Comparison of ENCODE assay signal across 8 cellular contexts in genomic region chr12:122946690-122947271, GRCh38. TPM values are rescaled to one million over a fixed set of nuclear protein-coding genes. Genes with fewer than 3 reads are reported as not detected.
DNase-seq lines count a peak whose midpoint lies in the region; ATAC-seq and TF ChIP-seq lines count a peak whose summit lies in the region.

No MANE protein-coding gene starts in this region.

- H3K9ac ChIP-seq in mucosa of rectum (ENCODE audit: low read depth in 1 of 2, low read length in 2 of 2), result peak overlapping the region; percentile 17 to 60

- H3K36me3 ChIP-seq in mucosa of rectum (ENCODE audit: control insufficient read depth in 2 of 2, insufficient read depth in 2 of 2, low read length in 2 of 2), result no peaks in the 10 kb centered on the region

- DNase-seq in C1 segment of cervical spinal cord (lab: John Stamatoyannopoulos, UW), result peak in 8 of 14 donors; percentile 6 to 77 (median 16)
- peak; percentile 99 for DNase-seq in M059J (ENCODE audit: low read depth)
- DNase-seq in activated CD4-positive, alpha-beta T cell treated with anti-CD3 and anti-CD28 coated beads, Interleukin-2, amount 50 U/mL, for 1 hour, result peak; percentile 41
- peak; percentile 88 for DNase-seq in coronary artery (ENCODE audit: low spot score)
- DNase-seq in stimulated activated CD8-positive, alpha-beta memory T cell treated with anti-CD3 and anti-CD28 coated beads, Interleukin-7, amount 100 ng/mL, for 48 hours (ENCODE audit: extremely low read depth in 1 of 2, low read depth in 1 of 2), result peak; percentile 83 to 92

- no peak for TF ChIP-seq CTCF in coronary artery (IDR thresholded peaks at IDR 0.05)

- H3K27me3 ChIP-seq in mucosa of rectum (ENCODE audit: control insufficient read depth in 2 of 2, insufficient read depth in 2 of 2, low read length in 2 of 2), result no peaks in the 10 kb centered on the region

- peak overlapping the region; percentile 63 to 80 for H3K27ac ChIP-seq in coronary artery
- H3K27ac ChIP-seq in mucosa of rectum (ENCODE audit: low read depth in 2 of 2, low read length in 2 of 2), result peak overlapping the region; percentile 75 to 82

- H3K4me3 ChIP-seq in coronary artery, result no peak overlapping the region
- H3K4me3 ChIP-seq in mucosa of rectum (ENCODE audit: low read length in 2 of 2), result no peak overlapping the region

- ATAC-seq in GM21515 (IDR thresholded peaks at IDR 0.05; ENCODE audit: unreplicated experiment), result peak; percentile 52
- ATAC-seq in HG02973 (IDR thresholded peaks at IDR 0.05; ENCODE audit: unreplicated experiment), result no peak

- no peaks in the 10 kb centered on the region for H3K9me3 ChIP-seq in mucosa of rectum (ENCODE audit: control insufficient read depth in 2 of 2, low read length in 2 of 2)

- peaks cover 34 to 46% of the 10 kb centered on the region in 2 donors for H3K4me1 ChIP-seq in mucosa of rectum (ENCODE audit: control insufficient read depth in 2 of 2, insufficient read depth in 2 of 2, low read length in 2 of 2)

RNA-seq across cellular contexts. Expression of gene ABCB9, which starts 19.5 kb away (rescaled TPM):
- total RNA-seq in M059J (2014; rRNA removed; shearing (Covaris generic)), result 5.8 and 9.6 TPM in 2 replicates

RNA-seq across cellular contexts. Expression of gene OGFOD2, which starts 28.3 kb away (rescaled TPM):
- 13.0 and 17.2 TPM in 2 replicates for total RNA-seq in M059J (2014; rRNA removed; shearing (Covaris generic))

RNA-seq across cellular contexts. Expression of gene ARL6IP4, which starts 33.7 kb away (rescaled TPM):
- total RNA-seq in M059J (2014; rRNA removed; shearing (Covaris generic)), result 99.5 and 197 TPM in 2 replicates

RNA-seq across cellular contexts. Expression of gene VPS37B, which starts 50.9 kb away (rescaled TPM):
- total RNA-seq in M059J (2014; rRNA removed; shearing (Covaris generic)), result 27.7 and 28.9 TPM in 2 replicates

Comparison
In these comparisons a context has a peak if more than half of its experiments do, and no peak if none do; other contexts are left out.
1. DNase-seq: peak in every context shown above with its lines; median percentile 99 in M059J; 88 in coronary artery; 88 in stimulated activated CD8-positive, alpha-beta memory T cell treated with anti-CD3 and anti-CD28 coated beads, Interleukin-7, amount 100 ng/mL, for 48 hours; 41 in activated CD4-positive, alpha-beta T cell treated with anti-CD3 and anti-CD28 coated beads, Interleukin-2, amount 50 U/mL, for 1 hour; 16 in C1 segment of cervical spinal cord.